In the genomic region with DNA sequence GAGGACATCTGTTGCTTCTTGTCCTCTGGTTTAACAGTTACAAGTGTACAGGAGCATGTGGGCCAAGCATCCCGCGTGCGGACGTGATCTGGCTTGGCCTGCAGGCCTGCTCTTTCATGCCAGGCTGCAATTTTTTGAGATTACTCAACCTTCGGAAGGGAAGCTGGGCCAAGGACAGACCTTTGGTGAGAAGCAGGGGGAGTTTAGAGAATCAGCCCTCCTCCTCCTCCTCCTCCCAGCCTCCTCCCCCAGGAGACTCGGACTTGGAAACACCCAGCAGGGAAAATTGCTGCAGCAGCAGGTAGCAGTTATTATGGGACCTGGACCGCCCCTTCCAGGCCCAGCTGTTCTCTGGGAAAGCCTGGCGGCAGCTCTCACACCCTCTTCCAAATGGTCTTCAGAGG, we compare ENCODE assay signal across 8 cellular contexts. TPM values are rescaled to one million over a fixed set of nuclear protein-coding genes. Genes with fewer than 3 reads are reported as not detected.
DNase-seq lines count a peak whose midpoint lies in the region; ATAC-seq and TF ChIP-seq lines count a peak whose summit lies in the region.

No MANE protein-coding gene starts in this region.

- H3K27me3 Mint-ChIP-seq in Calu3 (ENCODE audit: unreplicated experiment): peaks cover 37% of the 10 kb centered on the region
- H3K27me3 Mint-ChIP-seq in activated T-helper 1 cell treated with anti-CD3 and anti-CD28 coated beads, Interleukin-12 subunit alpha, Interleukin-12 subunit beta, Interleukin-2, Interleukin-4 antibody, amounts not matched to agents 30 ng/mL and 10 ng/mL and 1 ng/mL, durations not matched to agents 14 hours and 24 hours and 36 hours (ENCODE audit: insufficient read depth): peaks cover 21% of the 10 kb centered on the region

- no peak for ATAC-seq in HG02870 (IDR thresholded peaks at IDR 0.05; ENCODE audit: unreplicated experiment)

- H3K9me3 Mint-ChIP-seq in Calu3 (ENCODE audit: low read depth, unreplicated experiment): no peaks in the 10 kb centered on the region
- H3K9me3 Mint-ChIP-seq in activated T-helper 1 cell treated with anti-CD3 and anti-CD28 coated beads, Interleukin-12 subunit alpha, Interleukin-12 subunit beta, Interleukin-2, Interleukin-4 antibody, amounts not matched to agents 30 ng/mL and 10 ng/mL and 1 ng/mL, durations not matched to agents 14 hours and 24 hours and 36 hours: no peaks in the 10 kb centered on the region

- H3K4me3 Mint-ChIP-seq in Calu3 (ENCODE audit: low read depth, unreplicated experiment): no peak overlapping the region
- H3K4me3 Mint-ChIP-seq in activated T-helper 1 cell treated with anti-CD3 and anti-CD28 coated beads, Interleukin-12 subunit alpha, Interleukin-12 subunit beta, Interleukin-2, Interleukin-4 antibody, amounts not matched to agents 30 ng/mL and 10 ng/mL and 1 ng/mL, durations not matched to agents 14 hours and 24 hours and 36 hours: no peak overlapping the region

- peaks cover 10% of the 10 kb centered on the region for H3K4me1 Mint-ChIP-seq in Calu3 (ENCODE audit: low read depth, unreplicated experiment)
- H3K4me1 Mint-ChIP-seq in activated T-helper 1 cell treated with anti-CD3 and anti-CD28 coated beads, Interleukin-12 subunit alpha, Interleukin-12 subunit beta, Interleukin-2, Interleukin-4 antibody, amounts not matched to agents 30 ng/mL and 10 ng/mL and 1 ng/mL, durations not matched to agents 14 hours and 24 hours and 36 hours (ENCODE audit: low read depth): peaks cover 44% of the 10 kb centered on the region

- TF ChIP-seq POLR2A in esophagus muscularis mucosa (IDR thresholded peaks at IDR 0.05; ENCODE audit: low read depth): no peak

- intact Hi-C loops in esophagus muscularis mucosa (cut with DNase I): no loop called here
- intact Hi-C loops in Calu3 (cut with micrococcal nuclease; ENCODE audit: unreplicated experiment): no loop called here
- intact Hi-C loops in activated T-helper 1 cell treated with anti-CD3 and anti-CD28 coated beads, Interleukin-12 subunit alpha, Interleukin-12 subunit beta, Interleukin-2, Interleukin-4 antibody, amounts not matched to agents 30 ng/mL and 10 ng/mL and 1 ng/mL, durations not matched to agents 14 hours and 24 hours and 36 hours (cut with micrococcal nuclease): no loop called here

- H3K36me3 ChIP-seq in esophagus muscularis mucosa (no peaks in the 10 kb centered on the region), osteoblast (ENCODE audit: insufficient read depth, low read length) (no peaks in the 10 kb centered on the region)

- TF ChIP-seq EP300 in esophagus muscularis mucosa (IDR thresholded peaks at IDR 0.05): no peak

- H3K4me3 ChIP-seq in esophagus muscularis mucosa (no peak overlapping the region), osteoblast (ENCODE audit: insufficient read depth, low read length) (no peak overlapping the region)

- H3K4me2 ChIP-seq in osteoblast (ENCODE audit: insufficient read depth, low read length): peak overlapping the region; percentile 30

- peaks cover 12% of the 10 kb centered on the region for H3K36me3 Mint-ChIP-seq in Calu3 (ENCODE audit: insufficient read depth, unreplicated experiment)
- H3K36me3 Mint-ChIP-seq in activated T-helper 1 cell treated with anti-CD3 and anti-CD28 coated beads, Interleukin-12 subunit alpha, Interleukin-12 subunit beta, Interleukin-2, Interleukin-4 antibody, amounts not matched to agents 30 ng/mL and 10 ng/mL and 1 ng/mL, durations not matched to agents 14 hours and 24 hours and 36 hours (ENCODE audit: low read depth): peaks cover 5% of the 10 kb centered on the region

- no peaks in the 10 kb centered on the region for H4K20me1 ChIP-seq in osteoblast (ENCODE audit: insufficient read depth, low read length)

- H3K9me3 ChIP-seq in esophagus muscularis mucosa (no peaks in the 10 kb centered on the region), osteoblast (ENCODE audit: low read depth, low read length) (no peaks in the 10 kb centered on the region)

- BruUV-seq in Calu3 (replicated peaks; lab: Mats Ljungman, UMichigan): no TSS peak

- H3K27me3 ChIP-seq in esophagus muscularis mucosa (no peaks in the 10 kb centered on the region), osteoblast (ENCODE audit: insufficient read depth, low read length) (no peaks in the 10 kb centered on the region)

- WGBS in esophagus muscularis mucosa: 23% methylated on average over 8 of the region's 8 CpGs

- peak overlapping the region; percentile 67 for H2AFZ ChIP-seq in osteoblast (ENCODE audit: low read length)

- peaks cover 3% of the 10 kb centered on the region for H3K79me2 ChIP-seq in osteoblast (ENCODE audit: insufficient read depth, low read length)

- no peak overlapping the region for H3K27ac Mint-ChIP-seq in Calu3 (ENCODE audit: unreplicated experiment)
- no peak overlapping the region for H3K27ac Mint-ChIP-seq in activated T-helper 1 cell treated with anti-CD3 and anti-CD28 coated beads, Interleukin-12 subunit alpha, Interleukin-12 subunit beta, Interleukin-2, Interleukin-4 antibody, amounts not matched to agents 30 ng/mL and 10 ng/mL and 1 ng/mL, durations not matched to agents 14 hours and 24 hours and 36 hours

- TF ChIP-seq CTCF in esophagus muscularis mucosa (IDR thresholded peaks at IDR 0.05): no peak
- no peak for TF ChIP-seq CTCF in osteoblast (IDR thresholded peaks at IDR 0.05; ENCODE audit: extremely low read depth, low read depth, low read length)
- no peak for TF ChIP-seq CTCF in Calu3 (IDR thresholded peaks at IDR 0.05; ENCODE audit: unreplicated experiment)

- peak; percentile 73 for DNase-seq in COR-L47 (lab: John Stamatoyannopoulos, UW)
- DNase-seq in NCI-H226: peak; percentile 94
- no peak for DNase-seq in esophagus muscularis mucosa (ENCODE audit: extremely low spot score)
- peak; percentile 98 for DNase-seq in osteoblast (ENCODE audit: insufficient read length, low spot score, missing footprints)
- DNase-seq in Calu3: no peak
- no peak for DNase-seq in midbrain (lab: John Stamatoyannopoulos, UW)
- no peak for DNase-seq in activated T-helper 1 cell treated with anti-CD3 and anti-CD28 coated beads, Interleukin-12 subunit alpha, Interleukin-12 subunit beta, Interleukin-2, Interleukin-4 antibody, amounts not matched to agents 30 ng/mL and 10 ng/mL and 1 ng/mL, durations not matched to agents 14 hours and 24 hours and 36 hours (ENCODE audit: low spot score)

- H3K4me1 ChIP-seq in esophagus muscularis mucosa (peaks cover 30 to 42% (median 37%) of the 10 kb centered on the region in 4 donors), osteoblast (ENCODE audit: insufficient read depth, low read length) (peaks cover 27% of the 10 kb centered on the region)

- CTCF ChIA-PET in Calu3 (lab: Charles Lee): no interaction called here

- H3K27ac ChIP-seq in esophagus muscularis mucosa (replicated peaks in 1 of 4) (peak overlapping the region; percentile 64 to 75 (median 67)), osteoblast (ENCODE audit: low read depth, low read length) (peak overlapping the region; percentile 48)

RNA-seq across cellular contexts. Expression of a gene that starts 5.1 kb away (rescaled TPM):
- 100 to 1,000 TPM in 2 of 4 donors, 10 to 100 TPM in 2; 52.3 to 119 (median 80.4) TPM for total RNA-seq in esophagus muscularis mucosa
- 67.5 and 69.1 TPM in 2 replicates for total RNA-seq in osteoblast
- total RNA-seq in Calu3 (2022): 90.4 and 93.6 TPM in 2 replicates
- total RNA-seq in activated T-helper 1 cell treated with anti-CD3 and anti-CD28 coated beads, Interleukin-12 subunit alpha, Interleukin-12 subunit beta, Interleukin-2, Interleukin-4 antibody, amounts not matched to agents 30 ng/mL and 10 ng/mL and 1 ng/mL, durations not matched to agents 14 hours and 24 hours and 36 hours: 39.3 and 42.6 TPM in 2 replicates

RNA-seq across cellular contexts. Expression of a gene that starts 25.3 kb away (rescaled TPM):
- total RNA-seq in esophagus muscularis mucosa (10 to 100 TPM; 34.5 to 42.9 (median 40.7) TPM), osteoblast (145 and 170 TPM in 2 replicates), Calu3 (2022) (312 and 343 TPM in 2 replicates)
- 531 and 535 TPM in 2 replicates for total RNA-seq in activated T-helper 1 cell treated with anti-CD3 and anti-CD28 coated beads, Interleukin-12 subunit alpha, Interleukin-12 subunit beta, Interleukin-2, Interleukin-4 antibody, amounts not matched to agents 30 ng/mL and 10 ng/mL and 1 ng/mL, durations not matched to agents 14 hours and 24 hours and 36 hours

RNA-seq across cellular contexts. Expression of a gene that starts 56.6 kb away (rescaled TPM):
- total RNA-seq in esophagus muscularis mucosa (10 to 100 TPM; 45.3 to 71.2 (median 59.3) TPM), osteoblast (41.8 and 43.1 TPM in 2 replicates), Calu3 (2022) (141 and 152 TPM in 2 replicates)
- 153 and 159 TPM in 2 replicates for total RNA-seq in activated T-helper 1 cell treated with anti-CD3 and anti-CD28 coated beads, Interleukin-12 subunit alpha, Interleukin-12 subunit beta, Interleukin-2, Interleukin-4 antibody, amounts not matched to agents 30 ng/mL and 10 ng/mL and 1 ng/mL, durations not matched to agents 14 hours and 24 hours and 36 hours

Comparison
In these comparisons a context has a peak if more than half of its experiments do, and no peak if none do; other contexts are left out.
1. DNase-seq: peak in COR-L47 (single experiment), NCI-H226 (single experiment) and osteoblast (single experiment); none in esophagus muscularis mucosa (single experiment), Calu3 (single experiment), midbrain (single experiment) and activated T-helper 1 cell treated with anti-CD3 and anti-CD28 coated beads, Interleukin-12 subunit alpha, Interleukin-12 subunit beta, Interleukin-2, Interleukin-4 antibody, amounts not matched to agents 30 ng/mL and 10 ng/mL and 1 ng/mL, durations not matched to agents 14 hours and 24 hours and 36 hours (single experiment).